Comparison of ENCODE assay signal across 1 cellular context in the genomic region with DNA sequence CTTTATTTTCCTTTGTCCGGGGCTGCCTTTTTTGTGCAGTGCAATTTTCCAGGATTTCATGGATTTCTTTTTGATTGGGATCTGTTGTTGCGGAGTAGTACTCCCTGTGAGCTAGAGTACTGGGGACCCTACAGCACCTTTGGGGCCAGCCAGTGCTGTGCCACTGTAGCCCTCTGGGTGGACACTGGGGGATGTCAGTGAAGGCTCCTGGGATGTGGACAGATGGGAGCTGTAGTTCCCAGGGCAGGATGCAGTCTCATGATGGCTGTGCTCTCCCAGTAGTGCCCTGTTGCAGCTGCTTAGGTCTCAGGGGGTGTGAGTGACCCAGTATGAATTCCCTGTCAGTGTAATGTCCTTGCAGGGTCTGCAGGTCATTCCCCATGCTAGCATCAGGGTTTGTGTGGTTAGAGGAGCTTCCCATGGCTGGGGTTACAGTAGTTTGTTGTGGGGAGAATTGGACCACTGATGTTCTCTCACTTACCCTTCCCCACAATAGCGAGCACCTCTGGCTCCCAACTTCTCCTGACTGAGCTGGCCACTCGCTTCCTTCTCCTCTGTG.
TF ChIP-seq lines count a peak whose summit lies in the region.

No MANE protein-coding gene starts in this region.

TF ChIP-seq in WTC11, 78 proteins besides CTCF, POLR2A, EP300 and RAD21 (continued from another document):
- TF ChIP-seq, protein P1, sequence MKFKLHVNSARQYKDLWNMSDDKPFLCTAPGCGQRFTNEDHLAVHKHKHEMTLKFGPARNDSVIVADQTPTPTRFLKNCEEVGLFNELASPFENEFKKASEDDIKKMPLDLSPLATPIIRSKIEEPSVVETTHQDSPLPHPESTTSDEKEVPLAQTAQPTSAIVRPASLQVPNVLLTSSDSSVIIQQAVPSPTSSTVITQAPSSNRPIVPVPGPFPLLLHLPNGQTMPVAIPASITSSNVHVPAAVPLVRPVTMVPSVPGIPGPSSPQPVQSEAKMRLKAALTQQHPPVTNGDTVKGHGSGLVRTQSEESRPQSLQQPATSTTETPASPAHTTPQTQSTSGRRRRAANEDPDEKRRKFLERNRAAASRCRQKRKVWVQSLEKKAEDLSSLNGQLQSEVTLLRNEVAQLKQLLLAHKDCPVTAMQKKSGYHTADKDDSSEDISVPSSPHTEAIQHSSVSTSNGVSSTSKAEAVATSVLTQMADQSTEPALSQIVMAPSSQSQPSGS (CRISPR knock-in tag; IDR thresholded peaks at IDR 0.05; ENCODE audit: borderline replicate concordance, low read depth) = no peak
